7 cellular contexts compared by ENCODE assay signal in genomic region chr5:50458372-50458771, GRCh38. TPM values are rescaled to one million over a fixed set of nuclear protein-coding genes. Genes with fewer than 3 reads are reported as not detected.
DNase-seq lines count a peak whose midpoint lies in the region; ATAC-seq and TF ChIP-seq lines count a peak whose summit lies in the region.
"Not testable (repeated sequence)": the region's sequence is repeated elsewhere in the genome, so short reads cannot be mapped to it uniquely, and the experiment has no call there.

No MANE protein-coding gene starts in this region.

- not testable (repeated sequence) for TF ChIP-seq CTCF in Calu3 (IDR thresholded peaks at IDR 0.05; ENCODE audit: unreplicated experiment)

- not testable (repeated sequence) for H3K4me3 ChIP-seq in effector memory CD4-positive, alpha-beta T cell (ENCODE audit: insufficient read depth, low read depth, low read length, poor library complexity, severe bottlenecking)

- not testable (repeated sequence) for H3K4me1 Mint-ChIP-seq in Calu3 (ENCODE audit: low read depth, unreplicated experiment)
- H3K4me1 Mint-ChIP-seq in activated CD4-positive, alpha-beta T cell treated with anti-CD3 and anti-CD28 coated beads, Interleukin-2, amount 10 ng/mL, durations not matched to agents 7 days and 5 days, result peaks cover 21% of the 10 kb centered on the region
- peaks cover 12% of the 10 kb centered on the region for H3K4me1 Mint-ChIP-seq in activated T-helper 17 cell treated with anti-CD3 and anti-CD28 coated beads, Interleukin-2, amount 50 U/mL, for 72 hours
- H3K4me1 Mint-ChIP-seq in naive thymus-derived CD8-positive, alpha-beta T cell, result peaks cover 5 to 26% (median 22%) of the 10 kb centered on the region in 4 donors

- CTCF ChIA-PET in Calu3 (lab: Charles Lee), result not testable (repeated sequence)
- CTCF ChIA-PET in activated CD4-positive, alpha-beta T cell treated with anti-CD3 and anti-CD28 coated beads, Interleukin-2, amount 10 ng/mL, durations not matched to agents 7 days and 5 days (lab: Charles Lee), result interaction anchor here (1.3 kb wide), 1 partner anchor 10 kb away, joined by 3 read pairs; no protein-coding TSS in a partner anchor

- H3K4me3 Mint-ChIP-seq in Calu3 (ENCODE audit: low read depth, unreplicated experiment); activated CD4-positive, alpha-beta T cell treated with anti-CD3 and anti-CD28 coated beads, Interleukin-2, amount 10 ng/mL, durations not matched to agents 7 days and 5 days: not testable (repeated sequence)
- H3K4me3 Mint-ChIP-seq in activated T-helper 17 cell treated with anti-CD3 and anti-CD28 coated beads, Interleukin-2, amount 50 U/mL, for 72 hours, result peak overlapping the region; percentile 19
- H3K4me3 Mint-ChIP-seq in naive thymus-derived CD8-positive, alpha-beta T cell, result peak overlapping the region in 6 of 10 donors; percentile 20 to 45 (median 29)

- ATAC-seq in activated T-helper 17 cell treated with anti-CD3 and anti-CD28 coated beads, Interleukin-2, amount 50 U/mL, for 72 hours (replicated peaks); naive thymus-derived CD8-positive, alpha-beta T cell: not testable (repeated sequence)

- H3K27me3 ChIP-seq in effector memory CD4-positive, alpha-beta T cell (replicated peaks; ENCODE audit: control insufficient read depth, insufficient read depth, low read length, poor library complexity, severe bottlenecking), result not testable (repeated sequence)

- H3K27me3 Mint-ChIP-seq in Calu3 (ENCODE audit: unreplicated experiment), result peaks cover 16% of the 10 kb centered on the region
- not testable (repeated sequence) for H3K27me3 Mint-ChIP-seq in activated CD4-positive, alpha-beta T cell treated with anti-CD3 and anti-CD28 coated beads, Interleukin-2, amount 10 ng/mL, durations not matched to agents 7 days and 5 days; activated T-helper 17 cell treated with anti-CD3 and anti-CD28 coated beads, Interleukin-2, amount 50 U/mL, for 72 hours; naive thymus-derived CD8-positive, alpha-beta T cell

- not testable (repeated sequence) for H3K9me3 Mint-ChIP-seq in Calu3 (ENCODE audit: low read depth, unreplicated experiment)
- peaks cover 38% of the 10 kb centered on the region for H3K9me3 Mint-ChIP-seq in activated CD4-positive, alpha-beta T cell treated with anti-CD3 and anti-CD28 coated beads, Interleukin-2, amount 10 ng/mL, durations not matched to agents 7 days and 5 days
- H3K9me3 Mint-ChIP-seq in activated T-helper 17 cell treated with anti-CD3 and anti-CD28 coated beads, Interleukin-2, amount 50 U/mL, for 72 hours, result peaks cover 21% of the 10 kb centered on the region
- peaks cover 0 to 53% (median 25%) of the 10 kb centered on the region in 9 donors for H3K9me3 Mint-ChIP-seq in naive thymus-derived CD8-positive, alpha-beta T cell

- POLR2A ChIA-PET in activated CD4-positive, alpha-beta T cell treated with anti-CD3 and anti-CD28 coated beads, Interleukin-2, amount 10 ng/mL, durations not matched to agents 7 days and 5 days (lab: Charles Lee), result not testable (repeated sequence)
- POLR2A ChIA-PET in naive thymus-derived CD8-positive, alpha-beta T cell (lab: Charles Lee), result interaction anchor here (1.2 kb wide), 1 partner anchor 18 kb away, joined by 4 read pairs; no protein-coding TSS in a partner anchor

- not testable (repeated sequence) for H3K27ac ChIP-seq in effector memory CD4-positive, alpha-beta T cell (ENCODE audit: insufficient read depth, low read length, poor library complexity, severe bottlenecking)

- not testable (repeated sequence) for H3K9me3 ChIP-seq in effector memory CD4-positive, alpha-beta T cell (ENCODE audit: control insufficient read depth, low read length)

- not testable (repeated sequence) for BruUV-seq in Calu3 (replicated peaks; lab: Mats Ljungman, UMichigan)

- H3K36me3 ChIP-seq in effector memory CD4-positive, alpha-beta T cell (ENCODE audit: control insufficient read depth, insufficient read depth, low read length), result not testable (repeated sequence)

- not testable (repeated sequence) for H3K4me1 ChIP-seq in effector memory CD4-positive, alpha-beta T cell (ENCODE audit: control insufficient read depth, insufficient read depth, low read length, poor library complexity, severe bottlenecking)

- DNase-seq in Calu3, result peak; percentile 7
- peak; percentile 19 for DNase-seq in NCI-H2029 (lab: John Stamatoyannopoulos, UW)
- DNase-seq in RPMI8226, result peak; percentile 68
- peak; percentile 66 for DNase-seq in activated CD4-positive, alpha-beta T cell treated with anti-CD3 and anti-CD28 coated beads, Interleukin-2, amount 10 ng/mL, durations not matched to agents 7 days and 5 days
- DNase-seq in effector memory CD4-positive, alpha-beta T cell, result peak in 2 of 3 donors; percentile 12 to 24
- DNase-seq in naive thymus-derived CD8-positive, alpha-beta T cell, result peak in 9 of 10 donors; percentile 6 to 76 (median 59)

- not testable (repeated sequence) for H3K27ac Mint-ChIP-seq in Calu3 (ENCODE audit: unreplicated experiment); activated T-helper 17 cell treated with anti-CD3 and anti-CD28 coated beads, Interleukin-2, amount 50 U/mL, for 72 hours
- peak overlapping the region; percentile 71 for H3K27ac Mint-ChIP-seq in activated CD4-positive, alpha-beta T cell treated with anti-CD3 and anti-CD28 coated beads, Interleukin-2, amount 10 ng/mL, durations not matched to agents 7 days and 5 days
- H3K27ac Mint-ChIP-seq in naive thymus-derived CD8-positive, alpha-beta T cell, result peak overlapping the region in 5 of 10 donors; percentile 22 to 72 (median 48)

- not testable (repeated sequence) for H3K36me3 Mint-ChIP-seq in Calu3 (ENCODE audit: insufficient read depth, unreplicated experiment); activated T-helper 17 cell treated with anti-CD3 and anti-CD28 coated beads, Interleukin-2, amount 50 U/mL, for 72 hours (ENCODE audit: low read depth)
- H3K36me3 Mint-ChIP-seq in activated CD4-positive, alpha-beta T cell treated with anti-CD3 and anti-CD28 coated beads, Interleukin-2, amount 10 ng/mL, durations not matched to agents 7 days and 5 days (ENCODE audit: low read depth), result peaks cover 41% of the 10 kb centered on the region
- peaks cover 0 to 31% (median 15%) of the 10 kb centered on the region in 3 donors for H3K36me3 Mint-ChIP-seq in naive thymus-derived CD8-positive, alpha-beta T cell

- intact Hi-C loops in Calu3 (cut with micrococcal nuclease; ENCODE audit: unreplicated experiment), result not testable (repeated sequence)

RNA-seq across cellular contexts. Expression of gene EMB, which starts 17.3 kb away (rescaled TPM):
- 37.9 and 44.4 TPM in 2 replicates for total RNA-seq in Calu3 (2022)
- total RNA-seq in activated CD4-positive, alpha-beta T cell treated with anti-CD3 and anti-CD28 coated beads, Interleukin-2, amount 10 ng/mL, durations not matched to agents 7 days and 5 days, result 100 to 1,000 TPM; 137 to 143 TPM
- total RNA-seq in activated T-helper 17 cell treated with anti-CD3 and anti-CD28 coated beads, Interleukin-2, amount 50 U/mL, for 72 hours, result 100 to 1,000 TPM in 1 of 2 donors, 10 to 100 TPM in 1; 93.9 to 102 TPM
- 100 to 1,000 TPM; 194 to 195 TPM for total RNA-seq in naive thymus-derived CD8-positive, alpha-beta T cell
- 100 to 1,000 TPM; 109 to 184 (median 164) TPM for polyA plus RNA-seq in naive thymus-derived CD8-positive, alpha-beta T cell

Comparison
In these comparisons a context has a peak if more than half of its experiments do, and no peak if none do; other contexts are left out.
1. DNase-seq: peak in every context shown above with its lines; median percentile 68 in RPMI8226; 66 in activated CD4-positive, alpha-beta T cell treated with anti-CD3 and anti-CD28 coated beads, Interleukin-2, amount 10 ng/mL, durations not matched to agents 7 days and 5 days; 59 in naive thymus-derived CD8-positive, alpha-beta T cell; 19 in NCI-H2029; 18 in effector memory CD4-positive, alpha-beta T cell; 7 in Calu3.